In genomic region chr18:31840499-31840898, GRCh38 we compare ENCODE assay signal across 27 cellular contexts.
"Had no signal": no experiment of that assay in that cellular context is flagged by ENCODE, and none has a peak within 500 bp of the region (broad histone marks: within the 10 kb centered on the region; RNA-seq: fewer than 3 reads in every experiment).

No MANE protein-coding gene starts in this region.

- H3K4me1 ChIP-seq: colonic mucosa, esophagus muscularis mucosa, esophagus squamous epithelium, foreskin keratinocyte, gastrocnemius medialis, gastroesophageal sphincter, heart left ventricle, heart right ventricle had no signal

- H3K27ac ChIP-seq: colonic mucosa, coronary artery, dorsolateral prefrontal cortex, epithelial cell of prostate, esophagus muscularis mucosa, esophagus squamous epithelium, foreskin keratinocyte, gastrocnemius medialis, gastroesophageal sphincter, heart left ventricle, heart right ventricle, hepatocyte had no signal

- H3K4me1 Mint-ChIP-seq: endodermal cell had no signal

- H3K4me2 ChIP-seq: hepatocyte had no signal

- DNase-seq: colonic mucosa; cortex of kidney; dermis blood vessel endothelial cell; dorsolateral prefrontal cortex; effector CD4-positive, alpha-beta T cell; effector CD8-positive, alpha-beta T cell; effector memory CD4-positive, alpha-beta T cell; effector memory CD8-positive, alpha-beta T cell; endodermal cell; erythroblast; esophagus squamous epithelium; foreskin fibroblast; foreskin keratinocyte; foreskin melanocyte; gastrocnemius medialis; glutamatergic neuron; head of caudate nucleus; heart left ventricle; heart right ventricle had no signal

- H3K27me3 Mint-ChIP-seq: dendritic cell treated with granulocyte-macrophage colony-stimulating factor and Interleukin-4, amounts not matched to agents 40 ng/mL and 50 ng/mL, for 4 days; effector memory CD8-positive, alpha-beta T cell had no signal

- ATAC-seq: effector memory CD8-positive, alpha-beta T cell; esophagus mucosa; foreskin keratinocyte; gastrocnemius medialis; gastroesophageal sphincter; heart left ventricle; heart right ventricle had no signal

- H3K27ac Mint-ChIP-seq: dendritic cell treated with granulocyte-macrophage colony-stimulating factor and Interleukin-4, amounts not matched to agents 40 ng/mL and 50 ng/mL, for 4 days; effector memory CD8-positive, alpha-beta T cell; endodermal cell had no signal

- H3K9me3 Mint-ChIP-seq: dendritic cell treated with granulocyte-macrophage colony-stimulating factor and Interleukin-4, amounts not matched to agents 40 ng/mL and 50 ng/mL, for 4 days; effector memory CD8-positive, alpha-beta T cell had no signal

- H3K4me3 Mint-ChIP-seq: dendritic cell treated with granulocyte-macrophage colony-stimulating factor and Interleukin-4, amounts not matched to agents 40 ng/mL and 50 ng/mL, for 4 days; effector memory CD8-positive, alpha-beta T cell; endodermal cell had no signal

- H3K4me3 ChIP-seq: colonic mucosa, coronary artery, dorsolateral prefrontal cortex, esophagus muscularis mucosa, esophagus squamous epithelium, gastrocnemius medialis, gastroesophageal sphincter, heart left ventricle, heart right ventricle, hepatocyte had no signal

- FAIRE-seq: colon had no signal

- H2AFZ ChIP-seq: hepatocyte had no signal

- H3K79me2 ChIP-seq: hepatocyte had no signal

- H3K27me3 ChIP-seq: colonic mucosa, dorsolateral prefrontal cortex, esophagus muscularis mucosa, esophagus squamous epithelium, foreskin keratinocyte, gastrocnemius medialis, gastroesophageal sphincter, heart left ventricle, heart right ventricle, hepatocyte had no signal

- H3K9me3 ChIP-seq: colonic mucosa, esophagus muscularis mucosa, esophagus squamous epithelium, gastrocnemius medialis, gastroesophageal sphincter, heart left ventricle, heart right ventricle had no signal

- H3K36me3 ChIP-seq: colonic mucosa had no signal
